8 cellular contexts compared by ENCODE assay signal in the genomic region with DNA sequence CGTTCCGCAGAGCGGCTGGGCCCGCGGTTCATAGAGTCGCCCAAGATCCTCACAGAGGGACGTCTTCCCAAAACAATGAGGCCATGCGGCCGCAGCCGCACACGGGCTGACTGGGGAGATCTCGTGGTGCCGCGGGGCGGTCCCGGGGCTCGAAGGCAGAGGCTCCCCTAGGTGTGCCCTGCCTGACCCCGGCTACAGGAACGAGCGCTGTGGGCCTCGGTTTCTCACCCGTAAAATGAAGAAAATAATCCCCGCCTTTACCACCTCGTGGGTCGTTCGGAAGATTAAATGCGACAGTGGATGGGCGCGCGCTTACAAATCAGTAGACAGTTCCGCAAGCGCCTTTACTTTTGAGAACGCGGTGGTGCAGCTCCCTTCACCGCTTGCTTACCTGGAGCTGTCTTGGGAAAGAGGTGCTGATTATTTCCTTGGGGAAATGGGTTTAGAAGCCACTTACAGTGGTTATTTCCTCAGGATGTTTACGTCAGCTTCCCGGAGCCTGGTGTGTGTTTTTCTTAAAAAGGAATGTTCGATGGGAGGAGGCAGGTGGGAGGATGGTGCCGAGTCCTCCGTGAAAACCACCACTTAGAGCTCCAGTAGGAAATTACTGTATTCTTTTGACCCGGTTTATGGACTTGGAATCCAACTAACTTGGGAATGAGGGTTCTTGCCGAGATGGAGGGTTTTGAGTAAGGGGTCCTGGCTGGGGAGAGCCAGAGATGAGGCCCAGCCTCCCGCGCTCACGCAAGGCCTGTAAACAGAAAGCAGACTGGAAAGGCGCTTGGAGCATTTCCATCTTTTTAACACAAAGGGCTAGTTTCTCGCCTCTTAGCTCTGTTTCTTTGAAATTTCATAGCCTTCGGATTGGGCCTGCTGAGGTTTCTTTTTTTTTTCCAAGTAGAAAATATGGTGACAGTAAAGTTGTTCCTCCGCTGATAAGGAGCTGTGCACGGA. TPM values are rescaled to one million over a fixed set of nuclear protein-coding genes. Genes with fewer than 3 reads are reported as not detected.
DNase-seq lines count a peak whose midpoint lies in the region; ATAC-seq and TF ChIP-seq lines count a peak whose summit lies in the region.

No MANE protein-coding gene starts in this region.

- peaks cover 19% of the 10 kb centered on the region for H3K4me1 ChIP-seq in CD4-positive, alpha-beta memory T cell (ENCODE audit: insufficient read depth, low read length)
- H3K4me1 ChIP-seq in HCT116 (ENCODE audit: control insufficient read depth in 1 of 2, insufficient read depth in 2 of 2, low read length in 2 of 2) (peaks cover 5 to 21% of the 10 kb centered on the region in 2 experiments), cardiac muscle cell (ENCODE audit: low read depth) (no peaks in the 10 kb centered on the region)

- peak overlapping the region; percentile 82 for H2AFZ ChIP-seq in HCT116 (ENCODE audit: low read depth, low read length, poor library complexity, severe bottlenecking)

- no peak for TF ChIP-seq RAD21 in HCT116 (IDR thresholded peaks at IDR 0.05; ENCODE audit: low read depth)

- H3K9me3 ChIP-seq in CD4-positive, alpha-beta memory T cell (ENCODE audit: control insufficient read depth in 1 of 2, low read length in 2 of 2), result no peaks in the 10 kb centered on the region
- no peaks in the 10 kb centered on the region for H3K9me3 ChIP-seq in HCT116 (ENCODE audit: control insufficient read depth in 1 of 2, insufficient read depth in 1 of 2, low read depth in 1 of 2, low read length in 2 of 2)
- no peaks in the 10 kb centered on the region for H3K9me3 ChIP-seq in cardiac muscle cell (ENCODE audit: low read depth)

- peak overlapping the region; percentile 27; the same call in 1 of the 2 replicates for H3K9ac ChIP-seq in HCT116 (ENCODE audit: low read length)

- CTCF ChIA-PET in CD4-positive, alpha-beta memory T cell (lab: Charles Lee; ENCODE audit: partially characterized antibody), result interaction anchor here (0.7 to 2.1 kb wide), 2 partner anchors 567 to 782 kb away, joined by 3 to 11 read pairs; no protein-coding TSS in a partner anchor
- CTCF ChIA-PET in HCT116 (lab: Charles Lee), result interaction anchor here (0.9 to 2.1 kb wide), 3 partner anchors 20 to 782 kb away, joined by 3 to 6 read pairs (median 3); no protein-coding TSS in a partner anchor
- CTCF ChIA-PET in activated CD8-positive, alpha-beta T cell treated with anti-CD3 and anti-CD28 coated beads for 36 hours (lab: Charles Lee), result interaction anchor here (1.9 to 2.5 kb wide), 2 partner anchors 61 to 93 kb away, joined by 5 to 8 read pairs; no protein-coding TSS in a partner anchor

- peak in 1 of 5 donors; percentile 37 for DNase-seq in CD4-positive, alpha-beta memory T cell
- DNase-seq in HCT116 (ENCODE audit: low read depth, low spot score), result no peak
- peak; percentile 21 for DNase-seq in activated CD8-positive, alpha-beta T cell treated with anti-CD3 and anti-CD28 coated beads for 36 hours
- peak; percentile 50 to 53 for DNase-seq in cardiac muscle cell (ENCODE audit: low read depth in 1 of 2, low spot score in 1 of 2)
- DNase-seq in progenitor cell of endocrine pancreas (ENCODE audit: low spot score, unreplicated experiment), result no peak
- no peak for DNase-seq in GM13976 (ENCODE audit: low spot score)
- no peak for DNase-seq in dedifferentiated amniotic fluid mesenchymal stem cell (ENCODE audit: extremely low spot score)

- H3K4me2 ChIP-seq in HCT116 (ENCODE audit: low read length), result peak overlapping the region; percentile 98

- ATAC-seq in HCT116 (no peak), HG02870 (IDR thresholded peaks at IDR 0.05; ENCODE audit: unreplicated experiment) (no peak)
- ATAC-seq in activated CD8-positive, alpha-beta T cell treated with anti-CD3 and anti-CD28 coated beads for 36 hours, result no peak

- RAD21 ChIA-PET in HCT116 (lab: Charles Lee; ENCODE audit: low non-redundant PET in 1 of 2, low total read pairs in 2 of 2, uncharacterized antibody in 2 of 2, unreplicated experiment in 2 of 2), result no interaction called here

- no TSS peak for BruUV-seq in HCT116 (replicated peaks; lab: Mats Ljungman, UMichigan)

- H3K9me2 ChIP-seq in HCT116 (ENCODE audit: insufficient read depth), result no peaks in the 10 kb centered on the region

- intact Hi-C loops in CD4-positive, alpha-beta memory T cell (cut with micrococcal nuclease), result loop anchor here (2.0 to 5.0 kb wide), 3 partner anchors 215 to 1020 kb away; a partner anchor contains a TSS
- intact Hi-C loops in HCT116 (cut with micrococcal nuclease), result loop anchor here (1.0 kb wide), 1 partner anchor 567 kb away; no protein-coding TSS in a partner anchor
- intact Hi-C loops in activated CD8-positive, alpha-beta T cell treated with anti-CD3 and anti-CD28 coated beads for 36 hours (cut with micrococcal nuclease), result no loop called here

- no peaks in the 10 kb centered on the region for H3K9me3 Mint-ChIP-seq in CD4-positive, alpha-beta memory T cell
- H3K9me3 Mint-ChIP-seq in activated CD8-positive, alpha-beta T cell treated with anti-CD3 and anti-CD28 coated beads for 36 hours, result no peaks in the 10 kb centered on the region
- no peaks in the 10 kb centered on the region for H3K9me3 Mint-ChIP-seq in progenitor cell of endocrine pancreas (ENCODE audit: low read depth)

- POLR2A ChIA-PET in CD4-positive, alpha-beta memory T cell (lab: Charles Lee; ENCODE audit: partially characterized antibody), result no interaction called here
- POLR2A ChIA-PET in HCT116 (lab: Charles Lee), result no interaction called here
- POLR2A ChIA-PET in activated CD8-positive, alpha-beta T cell treated with anti-CD3 and anti-CD28 coated beads for 36 hours (lab: Charles Lee), result interaction anchor here (0.6 to 1.0 kb wide), 2 partner anchors 20 to 117 kb away, joined by 3 to 4 read pairs; no protein-coding TSS in a partner anchor

- H3K27ac Mint-ChIP-seq in CD4-positive, alpha-beta memory T cell, result peak overlapping the region in 4 of 7 donors; percentile 16 to 94 (median 75)
- H3K27ac Mint-ChIP-seq in activated CD8-positive, alpha-beta T cell treated with anti-CD3 and anti-CD28 coated beads for 36 hours, result no peak overlapping the region
- peak overlapping the region; percentile 90 for H3K27ac Mint-ChIP-seq in progenitor cell of endocrine pancreas

- H3K27ac ChIP-seq in CD4-positive, alpha-beta memory T cell (ENCODE audit: low read depth, low read length), result no peak overlapping the region
- no peak overlapping the region; the same call in 1 of the 2 replicates for H3K27ac ChIP-seq in HCT116 (ENCODE audit: low read depth, low read length)
- no peak overlapping the region for H3K27ac ChIP-seq in cardiac muscle cell

- H3K79me2 ChIP-seq in HCT116 (ENCODE audit: insufficient read depth, low read length), result no peaks in the 10 kb centered on the region

- peaks cover 0 to 5% of the 10 kb centered on the region in 2 donors for H3K36me3 Mint-ChIP-seq in CD4-positive, alpha-beta memory T cell
- no peaks in the 10 kb centered on the region for H3K36me3 Mint-ChIP-seq in activated CD8-positive, alpha-beta T cell treated with anti-CD3 and anti-CD28 coated beads for 36 hours (ENCODE audit: low read depth)
- H3K36me3 Mint-ChIP-seq in progenitor cell of endocrine pancreas (ENCODE audit: insufficient read depth), result peaks cover 8% of the 10 kb centered on the region

- peaks cover 4 to 10% of the 10 kb centered on the region in 2 donors for H3K27me3 Mint-ChIP-seq in CD4-positive, alpha-beta memory T cell
- peaks cover 34% of the 10 kb centered on the region for H3K27me3 Mint-ChIP-seq in activated CD8-positive, alpha-beta T cell treated with anti-CD3 and anti-CD28 coated beads for 36 hours
- peaks cover 30% of the 10 kb centered on the region for H3K27me3 Mint-ChIP-seq in progenitor cell of endocrine pancreas

- TF ChIP-seq POLR2A in HCT116 (IDR thresholded peaks at IDR 0.05; ENCODE audit: borderline replicate concordance, extremely low read depth, insufficient read depth, insufficient read length), result no peak

- no peaks in the 10 kb centered on the region for H4K20me1 ChIP-seq in HCT116 (ENCODE audit: insufficient read depth)

- peak overlapping the region; percentile 71 to 89 (median 78) for H3K4me3 Mint-ChIP-seq in CD4-positive, alpha-beta memory T cell
- H3K4me3 Mint-ChIP-seq in activated CD8-positive, alpha-beta T cell treated with anti-CD3 and anti-CD28 coated beads for 36 hours, result peak overlapping the region; percentile 68
- H3K4me3 Mint-ChIP-seq in progenitor cell of endocrine pancreas (ENCODE audit: low read depth), result peak overlapping the region; percentile 81

- in situ Hi-C loops in GM13976 (cut with MboI; ENCODE audit: low sequenced_read_pairs, unreplicated experiment), result no loop called here

- peaks cover 4 to 24% (median 14%) of the 10 kb centered on the region in 4 donors for H3K4me1 Mint-ChIP-seq in CD4-positive, alpha-beta memory T cell
- peaks cover 11% of the 10 kb centered on the region for H3K4me1 Mint-ChIP-seq in activated CD8-positive, alpha-beta T cell treated with anti-CD3 and anti-CD28 coated beads for 36 hours (ENCODE audit: low read depth)
- H3K4me1 Mint-ChIP-seq in progenitor cell of endocrine pancreas (ENCODE audit: low read depth), result peaks cover 12% of the 10 kb centered on the region

- peak overlapping the region; percentile 56 to 57 for H3K4me3 ChIP-seq in CD4-positive, alpha-beta memory T cell (ENCODE audit: low read length in 2 of 2)
- H3K4me3 ChIP-seq in HCT116 (replicated peaks in 1 of 2; ENCODE audit: low read depth in 1 of 2, low read length in 2 of 2) (peak overlapping the region; percentile 27 to 61), cardiac muscle cell (peak overlapping the region; percentile 88)

- TF ChIP-seq CTCF in HCT116 (IDR thresholded peaks at IDR 0.05 in 2 of 3, conservative IDR thresholded peaks at IDR 0.05 in 1 of 3; ENCODE audit: borderline replicate concordance in 1 of 3, insufficient read depth in 1 of 3, low read depth in 2 of 3, low read length in 2 of 3) (peak in 1 of 3 experiments; percentile 12; a peak in 1 of 6 replicates), cardiac muscle cell (IDR thresholded peaks at IDR 0.05; ENCODE audit: low read depth, low read length) (no peak), progenitor cell of endocrine pancreas (IDR thresholded peaks at IDR 0.05; ENCODE audit: unreplicated experiment) (no peak), GM13976 (IDR thresholded peaks at IDR 0.05; ENCODE audit: borderline replicate concordance, control extremely low read depth, extremely low read depth, insufficient read depth, missing control alignments) (no peak)
- no peak for TF ChIP-seq CTCF in activated CD8-positive, alpha-beta T cell treated with anti-CD3 and anti-CD28 coated beads for 36 hours (IDR thresholded peaks at IDR 0.05)

- H3K36me3 ChIP-seq in CD4-positive, alpha-beta memory T cell (ENCODE audit: insufficient read depth, low read length), result no peaks in the 10 kb centered on the region
- H3K36me3 ChIP-seq in HCT116 (ENCODE audit: control insufficient read depth in 1 of 2, insufficient read depth in 2 of 2, low read length in 2 of 2) (peaks cover 0 to 2% of the 10 kb centered on the region in 2 experiments; a peak in 2 of 4 replicates), cardiac muscle cell (no peaks in the 10 kb centered on the region)

- H3K27me3 ChIP-seq in CD4-positive, alpha-beta memory T cell (ENCODE audit: insufficient read depth, low read length), result no peaks in the 10 kb centered on the region
- H3K27me3 ChIP-seq in HCT116 (ENCODE audit: insufficient read depth, low read length) (no peaks in the 10 kb centered on the region), cardiac muscle cell (peaks cover 45% of the 10 kb centered on the region)

RNA-seq across cellular contexts. Expression of a gene that starts 2.0 kb away (rescaled TPM):
- 1 to 10 TPM; 1.6 TPM for total RNA-seq in CD4-positive, alpha-beta memory T cell
- not detected for polyA plus RNA-seq in CD4-positive, alpha-beta memory T cell
- total RNA-seq in HCT116 (2021; ENCODE audit: unreplicated experiment) (1.9 TPM), cardiac muscle cell (12.4 and 12.7 TPM in 2 replicates), progenitor cell of endocrine pancreas (21.9 and 22.4 TPM in 2 replicates)
- 0.41 and 0.61 TPM in 2 replicates for polyA plus RNA-seq in HCT116 (2012)
- total RNA-seq in activated CD8-positive, alpha-beta T cell treated with anti-CD3 and anti-CD28 coated beads for 36 hours, result under 1 TPM; 0.69 to 0.99 TPM
- polyA plus RNA-seq in cardiac muscle cell, result 2.4 and 3.8 TPM in 2 replicates

Comparison
In these comparisons a context has a peak if more than half of its experiments do, and no peak if none do; other contexts are left out.
1. DNase-seq: peak in activated CD8-positive, alpha-beta T cell treated with anti-CD3 and anti-CD28 coated beads for 36 hours (single experiment) and cardiac muscle cell (2 of 2); none in HCT116 (single experiment), progenitor cell of endocrine pancreas (single experiment), GM13976 (single experiment) and dedifferentiated amniotic fluid mesenchymal stem cell (single experiment).
2. Peak in every context shown above with its lines, with median percentiles within 50 percentile points of each other: H3K4me3 ChIP-seq and H3K4me3 Mint-ChIP-seq.